Comparison of ENCODE assay signal across 22 cellular contexts in the genomic region with DNA sequence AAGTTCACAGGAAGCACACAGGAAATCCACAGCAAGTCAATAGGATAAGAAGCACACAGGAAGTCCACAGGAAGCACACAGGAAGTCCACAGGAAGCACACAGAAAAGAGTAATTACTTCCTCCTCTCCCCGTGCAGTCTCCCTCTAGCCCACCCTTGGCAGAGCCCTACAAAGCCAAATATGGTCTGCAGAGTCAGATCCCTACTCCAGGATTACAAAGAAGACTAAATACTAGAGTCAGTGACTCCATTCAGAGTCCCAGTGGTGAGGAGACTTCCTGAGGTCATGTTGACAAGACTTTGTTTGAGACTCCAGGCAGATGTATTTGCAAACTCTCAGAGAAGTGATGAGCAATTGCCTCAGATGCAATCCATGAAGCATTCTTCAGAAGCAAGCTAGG.
DNase-seq lines count a peak whose midpoint lies in the region; ATAC-seq and TF ChIP-seq lines count a peak whose summit lies in the region.
"Had no signal": no experiment of that assay in that cellular context is flagged by ENCODE, and none has a peak within 500 bp of the region (broad histone marks: within the 10 kb centered on the region; RNA-seq: fewer than 3 reads in every experiment).

No MANE protein-coding gene starts in this region.

- ATAC-seq in GM21717 (IDR thresholded peaks at IDR 0.05; ENCODE audit: unreplicated experiment): no peak
- ATAC-seq: activated CD4-positive, CD25-positive, alpha-beta regulatory T cell treated with anti-CD3 and anti-CD28 coated beads, Interleukin-2, amount 50 U/mL, for 24 hours; left cardiac atrium had no signal

- no peaks in the 10 kb centered on the region for H3K36me3 Mint-ChIP-seq in activated naive CD4-positive, alpha-beta T cell treated with anti-CD3 and anti-CD28 coated beads, Interleukin-2, amount 50 U/mL, for 24 hours
- peaks cover 13% of the 10 kb centered on the region for H3K36me3 Mint-ChIP-seq in activated naive CD8-positive, alpha-beta T cell treated with anti-CD3 and anti-CD28 coated beads for 36 hours

- no peaks in the 10 kb centered on the region for H3K36me3 ChIP-seq in spleen
- H3K36me3 ChIP-seq: Peyer's patch, thoracic aorta, vagina had no signal

- peaks cover 25% of the 10 kb centered on the region for H3K4me1 Mint-ChIP-seq in activated naive CD4-positive, alpha-beta T cell treated with anti-CD3 and anti-CD28 coated beads, Interleukin-2, amount 50 U/mL, for 24 hours
- peaks cover 11% of the 10 kb centered on the region for H3K4me1 Mint-ChIP-seq in activated naive CD8-positive, alpha-beta T cell treated with anti-CD3 and anti-CD28 coated beads for 36 hours

- H3K27ac Mint-ChIP-seq in activated naive CD4-positive, alpha-beta T cell treated with anti-CD3 and anti-CD28 coated beads, Interleukin-2, amount 50 U/mL, for 24 hours: peak overlapping the region; percentile 42
- H3K27ac Mint-ChIP-seq in activated naive CD8-positive, alpha-beta T cell treated with anti-CD3 and anti-CD28 coated beads for 36 hours: peak overlapping the region; percentile 74

- TF ChIP-seq POLR2A in spleen (IDR thresholded peaks at IDR 0.05): no peak

- DNase-seq in activated naive CD4-positive, alpha-beta T cell treated with Interleukin-2 at 50 U/mL for 16 hours: no peak
- DNase-seq in NCI-H146 (lab: John Stamatoyannopoulos, UW): peak; percentile 45
- no peak for DNase-seq in activated naive CD8-positive, alpha-beta T cell treated with anti-CD3 and anti-CD28 coated beads for 36 hours
- no peak for DNase-seq in spleen
- DNase-seq in mesenteric fat pad (ENCODE audit: low spot score): no peak
- DNase-seq in NCI-H1105 treated with DMSO at 0.1 percent for 48 hours (lab: John Stamatoyannopoulos, UW): no peak
- DNase-seq: cerebellar nuclear complex; HCEC 1CT; left cardiac atrium; mesenchymal stem cell; NCI-H1105; NCI-H446 treated with DMSO at 0.1 percent for 48 hours; NK-92 treated with Interleukin-12 subunit alpha and Interleukin-12 subunit beta, amount 100 ng/mL, for 24 hours; Peyer's patch; SIG-M5; stimulated activated CD4-positive, alpha-beta T cell treated with anti-CD3 and anti-CD28 coated beads, Interleukin-2, amount 100 ng/mL, for 48 hours had no signal

- no peak overlapping the region for H3K4me3 Mint-ChIP-seq in activated naive CD4-positive, alpha-beta T cell treated with anti-CD3 and anti-CD28 coated beads, Interleukin-2, amount 50 U/mL, for 24 hours
- no peak overlapping the region for H3K4me3 Mint-ChIP-seq in activated naive CD8-positive, alpha-beta T cell treated with anti-CD3 and anti-CD28 coated beads for 36 hours

- no peaks in the 10 kb centered on the region for H3K27me3 Mint-ChIP-seq in activated naive CD4-positive, alpha-beta T cell treated with anti-CD3 and anti-CD28 coated beads, Interleukin-2, amount 50 U/mL, for 24 hours
- H3K27me3 Mint-ChIP-seq in activated naive CD8-positive, alpha-beta T cell treated with anti-CD3 and anti-CD28 coated beads for 36 hours: no peaks in the 10 kb centered on the region

- no peaks in the 10 kb centered on the region for H3K4me1 ChIP-seq in spleen
- H3K4me1 ChIP-seq: Peyer's patch, vagina had no signal

- no peak overlapping the region for H3K4me3 ChIP-seq in spleen
- H3K4me3 ChIP-seq: Peyer's patch, thoracic aorta, vagina had no signal

- H3K9me3 ChIP-seq in spleen: peaks cover 0 to 50% (median 40%) of the 10 kb centered on the region in 8 donors
- H3K9me3 ChIP-seq: thoracic aorta, vagina had no signal

- TF ChIP-seq CTCF in spleen (IDR thresholded peaks at IDR 0.05 in 8 of 11, conservative IDR thresholded peaks at IDR 0.05 in 3 of 11): no peak

- intact Hi-C loops in spleen (cut with DNase I; ENCODE audit: low total_unique reads): no loop called here

- no peaks in the 10 kb centered on the region for H3K27me3 ChIP-seq in spleen (replicated peaks in 1 of 7)
- H3K27me3 ChIP-seq: Peyer's patch, vagina had no signal

- 0 to 23% (median 8%) methylated on average over 1 of the region's 1 CpG for whole genome bisulfite sequencing in spleen, 5 donors

- peaks cover 17% of the 10 kb centered on the region for H3K9me3 Mint-ChIP-seq in activated naive CD4-positive, alpha-beta T cell treated with anti-CD3 and anti-CD28 coated beads, Interleukin-2, amount 50 U/mL, for 24 hours
- H3K9me3 Mint-ChIP-seq in activated naive CD8-positive, alpha-beta T cell treated with anti-CD3 and anti-CD28 coated beads for 36 hours: peaks cover 26% of the 10 kb centered on the region

- peak overlapping the region in 7 of 8 donors; percentile 6 to 83 (median 51) for H3K27ac ChIP-seq in spleen
- H3K27ac ChIP-seq: epithelial cell of prostate, Peyer's patch, thoracic aorta, vagina had no signal
